In genomic region chr22:49960159-49960966, GRCh38 we compare ENCODE assay signal across 8 cellular contexts. TPM values are rescaled to one million over a fixed set of nuclear protein-coding genes. Genes with fewer than 3 reads are reported as not detected.
DNase-seq lines count a peak whose midpoint lies in the region; ATAC-seq and TF ChIP-seq lines count a peak whose summit lies in the region.

TSS of gene PIM3 (plus strand) at chr22:49960772. CDS start at chr22:49960948, 176 bp downstream.

- no peaks in the 10 kb centered on the region for H3K27me3 ChIP-seq in prostate gland (replicated peaks; ENCODE audit: insufficient read depth)

- H3K27ac ChIP-seq in angular gyrus (ENCODE audit: low read depth, low read length) (peak within 1 kb of the TSS; percentile 88), prostate gland (peak within 1 kb of the TSS; percentile 92 to 99)

- peaks cover 7 to 16% of the 10 kb centered on the region in 2 donors for H3K36me3 ChIP-seq in prostate gland

- peaks cover 20% of the 10 kb centered on the region for H3K4me1 ChIP-seq in prostate gland (replicated peaks)

- intact Hi-C loops in left ventricle myocardium superior (cut with micrococcal nuclease) = no loop called here
- intact Hi-C loops in prostate gland (cut with DNase I) = no loop called here

- peak; percentile 93 for TF ChIP-seq POLR2A in prostate gland (IDR thresholded peaks at IDR 0.05)

- TF ChIP-seq CTCF in prostate gland (IDR thresholded peaks at IDR 0.05) = no peak

- peak; percentile 96 for DNase-seq in NCI-H1694 treated with DMSO at 0.1 percent for 48 hours (lab: John Stamatoyannopoulos, UW)
- DNase-seq in T-helper 2 cell = peak; percentile 79 to 98 (median 87)
- peak; percentile 96 for DNase-seq in left ventricle myocardium superior
- DNase-seq in prostate gland (ENCODE audit: low spot score) = peak; percentile 93
- DNase-seq in ureter (ENCODE audit: low spot score) = peak; percentile 95

- peak; percentile 41 for ATAC-seq in GM18499 (IDR thresholded peaks at IDR 0.05; ENCODE audit: insufficient read depth, unreplicated experiment)
- peak; percentile 72 for ATAC-seq in HG02885 (IDR thresholded peaks at IDR 0.05; ENCODE audit: poor library complexity, unreplicated experiment)
- peak; percentile 84 for ATAC-seq in left ventricle myocardium superior

- WGBS in prostate gland = 0% methylated on average over 53 of the region's 132 CpGs

- H3K9me3 ChIP-seq in prostate gland = no peaks in the 10 kb centered on the region

- H3K4me3 ChIP-seq in prostate gland = peak within 1 kb of the TSS; percentile 69 to 83

RNA-seq across cellular contexts. Expression of gene PIM3, which starts in this region (rescaled TPM):
- total RNA-seq in left ventricle myocardium superior = 65.1 TPM
- total RNA-seq in prostate gland = 100 to 1,000 TPM; 126 to 183 TPM
- total RNA-seq in ureter = 75.0 TPM

Comparison
In these comparisons a context has a peak if more than half of its experiments do, and no peak if none do; other contexts are left out.
1. Peak in every context shown above with its lines: DNase-seq, ATAC-seq, H3K4me3 ChIP-seq and H3K27ac ChIP-seq.